8 cellular contexts compared by ENCODE assay signal in the genomic region with DNA sequence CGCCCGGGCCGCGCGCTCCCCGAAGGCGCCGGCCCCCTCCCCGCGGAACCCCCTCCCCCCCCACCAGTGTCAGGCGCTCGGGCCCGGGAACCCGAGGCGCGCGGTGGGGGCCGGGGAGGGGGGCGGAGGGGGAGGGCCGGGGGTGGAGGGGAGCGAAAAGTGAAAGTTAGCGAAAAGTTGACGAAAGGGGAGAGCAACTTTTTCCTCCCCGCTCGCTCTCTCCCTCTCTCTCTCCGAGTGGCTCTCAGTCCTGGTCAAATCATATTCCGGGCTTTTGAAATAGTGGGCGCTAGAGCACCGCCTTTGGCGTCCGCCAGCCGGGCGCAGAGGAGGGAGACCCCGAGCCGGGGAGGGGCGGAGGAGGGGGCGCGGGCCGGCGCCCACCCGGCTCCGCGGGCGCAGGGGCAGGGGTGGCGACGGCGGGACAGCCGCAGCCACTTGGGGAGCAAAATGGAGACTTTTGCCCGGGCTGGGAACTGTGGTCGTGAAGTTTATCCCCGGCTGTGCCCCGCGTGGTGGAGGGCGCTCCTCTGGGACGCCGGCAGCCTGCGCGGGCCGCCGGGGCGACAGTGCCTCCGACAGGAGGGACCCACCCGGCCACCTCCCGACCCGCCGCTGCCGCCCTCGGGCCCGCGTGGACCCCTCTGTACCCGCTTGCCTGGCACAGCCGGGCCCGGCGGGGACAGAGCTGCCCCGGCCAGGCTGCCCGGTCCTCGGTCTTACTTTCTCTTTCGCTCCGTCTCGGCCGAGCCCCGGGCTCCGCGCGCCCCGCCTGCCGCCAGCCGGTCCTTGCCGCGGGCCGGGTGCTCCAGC. TPM values are rescaled to one million over a fixed set of nuclear protein-coding genes. Genes with fewer than 3 reads are reported as not detected.
A peak's percentile ranks its signal among the peaks of the same experiment; 100 is the strongest.
DNase-seq lines count a peak whose midpoint lies in the region; ATAC-seq and TF ChIP-seq lines count a peak whose summit lies in the region.

No MANE protein-coding gene starts in this region.

- H3K27ac Mint-ChIP-seq in activated CD8-positive, alpha-beta memory T cell treated with anti-CD3 and anti-CD28 coated beads, Interleukin-2, amount 10 ng/mL, durations not matched to agents 7 days and 5 days: no peak overlapping the region
- no peak overlapping the region for H3K27ac Mint-ChIP-seq in T-helper 17 cell
- H3K27ac Mint-ChIP-seq in nephron progenitor cell: no peak overlapping the region

- H3K9me3 Mint-ChIP-seq in activated CD8-positive, alpha-beta memory T cell treated with anti-CD3 and anti-CD28 coated beads, Interleukin-2, amount 10 ng/mL, durations not matched to agents 7 days and 5 days (ENCODE audit: low read depth): no peaks in the 10 kb centered on the region
- no peaks in the 10 kb centered on the region for H3K9me3 Mint-ChIP-seq in nephron progenitor cell

- H3K4me3 ChIP-seq in fibroblast of villous mesenchyme (ENCODE audit: low read depth, low read length): peak overlapping the region; percentile 52

- H3K36me3 Mint-ChIP-seq in activated CD8-positive, alpha-beta memory T cell treated with anti-CD3 and anti-CD28 coated beads, Interleukin-2, amount 10 ng/mL, durations not matched to agents 7 days and 5 days: peaks cover 2% of the 10 kb centered on the region
- no peaks in the 10 kb centered on the region for H3K36me3 Mint-ChIP-seq in T-helper 17 cell (ENCODE audit: low read depth)
- H3K36me3 Mint-ChIP-seq in nephron progenitor cell (ENCODE audit: low read depth): no peaks in the 10 kb centered on the region

- H3K9me3 ChIP-seq in T-helper 17 cell (ENCODE audit: control insufficient read depth, low read length, poor library complexity, severe bottlenecking): no peaks in the 10 kb centered on the region

- CTCF ChIA-PET in activated CD8-positive, alpha-beta memory T cell treated with anti-CD3 and anti-CD28 coated beads, Interleukin-2, amount 10 ng/mL, durations not matched to agents 7 days and 5 days (lab: Charles Lee): no interaction called here

- TF ChIP-seq CTCF in fibroblast of villous mesenchyme (IDR thresholded peaks at IDR 0.05; ENCODE audit: insufficient read depth, low read depth, low read length) (peak; percentile 14), nephron progenitor cell (IDR thresholded peaks at IDR 0.05) (peak; percentile 32)

- DNase-seq in activated CD8-positive, alpha-beta memory T cell treated with anti-CD3 and anti-CD28 coated beads, Interleukin-2, amount 10 ng/mL, durations not matched to agents 7 days and 5 days: no peak
- DNase-seq in activated CD8-positive, alpha-beta memory T cell treated with anti-CD3 and anti-CD28 coated beads for 24 hours: no peak
- DNase-seq in T-helper 17 cell (peak in 1 of 3 donors; percentile 10), fibroblast of villous mesenchyme (ENCODE audit: low read depth) (peak; percentile 47), nephron progenitor cell (peak; percentile 62), MV-4-11 (lab: John Stamatoyannopoulos, UW) (no peak)

- peak; percentile 51 for ATAC-seq in activated CD8-positive, alpha-beta memory T cell treated with anti-CD3 and anti-CD28 coated beads, Interleukin-2, amount 10 ng/mL, durations not matched to agents 7 days and 5 days
- ATAC-seq in T-helper 17 cell (no peak), GM18520 (IDR thresholded peaks at IDR 0.05; ENCODE audit: unreplicated experiment) (no peak), GM21423 (IDR thresholded peaks at IDR 0.05; ENCODE audit: unreplicated experiment) (no peak)

- peaks cover 43% of the 10 kb centered on the region for H3K27me3 Mint-ChIP-seq in activated CD8-positive, alpha-beta memory T cell treated with anti-CD3 and anti-CD28 coated beads, Interleukin-2, amount 10 ng/mL, durations not matched to agents 7 days and 5 days
- H3K27me3 Mint-ChIP-seq in T-helper 17 cell (peaks cover 18% of the 10 kb centered on the region), nephron progenitor cell (ENCODE audit: low read depth, poor library complexity) (peaks cover 85% of the 10 kb centered on the region)

- peaks cover 2% of the 10 kb centered on the region for H3K4me1 Mint-ChIP-seq in activated CD8-positive, alpha-beta memory T cell treated with anti-CD3 and anti-CD28 coated beads, Interleukin-2, amount 10 ng/mL, durations not matched to agents 7 days and 5 days
- peaks cover 2% of the 10 kb centered on the region for H3K4me1 Mint-ChIP-seq in T-helper 17 cell
- H3K4me1 Mint-ChIP-seq in nephron progenitor cell: peaks cover 11% of the 10 kb centered on the region

- no peak overlapping the region for H3K4me3 Mint-ChIP-seq in activated CD8-positive, alpha-beta memory T cell treated with anti-CD3 and anti-CD28 coated beads, Interleukin-2, amount 10 ng/mL, durations not matched to agents 7 days and 5 days
- peak overlapping the region; percentile 58 for H3K4me3 Mint-ChIP-seq in T-helper 17 cell
- peak overlapping the region; percentile 80 for H3K4me3 Mint-ChIP-seq in nephron progenitor cell

RNA-seq across cellular contexts. Expression of gene PRDM16, which starts 0.7 kb away (rescaled TPM):
- total RNA-seq in activated CD8-positive, alpha-beta memory T cell treated with anti-CD3 and anti-CD28 coated beads, Interleukin-2, amount 10 ng/mL, durations not matched to agents 7 days and 5 days: not detected
- not detected for total RNA-seq in T-helper 17 cell
- total RNA-seq in fibroblast of villous mesenchyme: under 0.01 and 1.7 TPM in 2 replicates

RNA-seq across cellular contexts. Expression of gene ACTRT2, which starts 48.4 kb away (rescaled TPM):
- total RNA-seq in activated CD8-positive, alpha-beta memory T cell treated with anti-CD3 and anti-CD28 coated beads, Interleukin-2, amount 10 ng/mL, durations not matched to agents 7 days and 5 days: not detected
- total RNA-seq in T-helper 17 cell (not detected), fibroblast of villous mesenchyme (not detected in 2 replicates)

Comparison
In these comparisons a context has a peak if more than half of its experiments do, and no peak if none do; other contexts are left out.
1. DNase-seq: peak in fibroblast of villous mesenchyme (single experiment) and nephron progenitor cell (single experiment); none in activated CD8-positive, alpha-beta memory T cell treated with anti-CD3 and anti-CD28 coated beads, Interleukin-2, amount 10 ng/mL, durations not matched to agents 7 days and 5 days (single experiment), activated CD8-positive, alpha-beta memory T cell treated with anti-CD3 and anti-CD28 coated beads for 24 hours (single experiment) and MV-4-11 (single experiment).